In the genomic region with DNA sequence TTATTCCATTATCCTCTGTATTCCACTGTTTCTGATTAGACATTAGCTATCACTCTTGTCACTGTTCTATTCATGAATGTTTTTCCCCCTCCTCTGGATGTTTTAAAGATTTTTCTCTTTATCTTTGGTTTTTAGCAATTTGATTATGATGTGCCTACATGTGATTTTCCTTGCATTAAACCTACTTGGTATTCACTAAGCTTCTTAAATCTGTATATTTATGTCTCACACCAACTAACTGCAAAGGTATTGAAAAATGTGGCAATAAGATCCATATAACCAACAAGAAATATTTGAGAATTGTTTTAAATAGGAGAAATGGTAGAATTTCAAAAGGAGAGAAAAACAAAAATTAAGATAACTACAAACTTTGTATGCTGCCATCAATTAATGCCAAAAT, we compare ENCODE assay signal across 10 cellular contexts. TPM values are rescaled to one million over a fixed set of nuclear protein-coding genes. Genes with fewer than 3 reads are reported as not detected.
"Had no signal": no experiment of that assay in that cellular context is flagged by ENCODE, and none has a peak within 500 bp of the region (broad histone marks: within the 10 kb centered on the region; RNA-seq: fewer than 3 reads in every experiment).

No MANE protein-coding gene starts in this region.

- H3K4me3 ChIP-seq: GM23248, GM23338, HAP-1 had no signal

- H3K27ac ChIP-seq: GM23248 had no signal

- FAIRE-seq: H1, H54 had no signal

- H3K9me3 ChIP-seq: HAP-1 had no signal

- DNase-seq: GOT3, H7, H9, HFFc6 had no signal

- H3K4me1 ChIP-seq: HAP-1 had no signal

- ATAC-seq: GM23338, HCT116 had no signal

- H3K36me3 ChIP-seq: HAP-1 had no signal

RNA-seq across cellular contexts. Expression of a gene that starts 35.2 kb away (rescaled TPM):
- total RNA-seq: GM23338, H1, H9 had no signal
